ENCODE assay signal across 8 cellular contexts in the genomic region with DNA sequence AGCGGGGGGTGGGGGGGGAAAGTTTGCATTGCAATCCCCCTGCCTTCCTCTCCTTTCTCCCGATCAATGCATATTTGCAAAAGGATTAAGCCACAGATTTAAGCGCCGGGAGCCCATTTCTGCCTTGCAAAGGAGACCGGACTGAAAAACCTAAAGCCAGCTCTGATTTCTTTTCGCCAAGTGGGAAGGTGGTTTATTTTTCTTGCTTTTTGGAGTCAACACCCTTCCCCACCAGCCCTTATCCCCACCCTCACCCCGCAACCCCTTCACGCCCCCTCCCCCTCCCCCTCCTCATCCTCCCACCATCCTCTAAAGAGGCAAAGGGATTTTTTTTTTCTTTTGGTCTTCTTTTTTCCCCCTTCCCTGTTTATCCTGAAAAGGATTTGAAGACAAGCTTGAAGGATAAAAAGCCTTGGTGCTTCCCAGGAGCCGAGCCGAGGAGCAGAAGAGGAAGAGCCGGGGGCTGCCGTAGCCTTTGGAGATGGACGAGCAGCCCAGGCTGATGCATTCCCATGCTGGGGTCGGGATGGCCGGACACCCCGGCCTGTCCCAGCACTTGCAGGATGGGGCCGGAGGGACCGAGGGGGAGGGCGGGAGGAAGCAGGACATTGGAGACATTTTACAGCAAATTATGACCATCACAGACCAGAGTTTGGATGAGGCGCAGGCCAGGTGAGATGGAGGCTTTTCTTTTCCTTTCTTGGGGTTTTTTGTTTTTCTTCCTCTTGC. TPM values are rescaled to one million over a fixed set of nuclear protein-coding genes. Genes with fewer than 3 reads are reported as not detected.
DNase-seq lines count a peak whose midpoint lies in the region; ATAC-seq and TF ChIP-seq lines count a peak whose summit lies in the region.

No MANE protein-coding gene starts in this region.

- DNase-seq in BE2C (no peak), HFF-Myc (ENCODE audit: extremely low read depth, low read depth) (no peak), T1000 (lab: John Stamatoyannopoulos, UW) (peak; percentile 3), foreskin fibroblast (peak in 1 of 2 donors; percentile 54), SKM-1 treated with dmso at 0.1 percent for 144 hours (lab: John Stamatoyannopoulos, UW; ENCODE audit: unreplicated experiment) (no peak)

- no peak for TF ChIP-seq CTCF in BE2C (IDR thresholded peaks at IDR 0.05; ENCODE audit: low read depth, low read length)
- no peak for TF ChIP-seq CTCF in HFF-Myc (IDR thresholded peaks at IDR 0.05; ENCODE audit: low read depth, low read length, missing control alignments)
- TF ChIP-seq CTCF in foreskin fibroblast (IDR thresholded peaks at IDR 0.05; ENCODE audit: low read depth, low read length): no peak
- no peak for TF ChIP-seq CTCF in nephron (IDR thresholded peaks at IDR 0.05; ENCODE audit: unreplicated experiment in 3 of 3)

- H3K4me3 ChIP-seq in BE2C (ENCODE audit: low read depth, low read length): peak overlapping the region; percentile 46
- H3K4me3 ChIP-seq in HFF-Myc (replicated peaks; ENCODE audit: low read depth, low read length): peak overlapping the region; percentile 91
- H3K4me3 ChIP-seq in foreskin fibroblast (ENCODE audit: low read depth in 1 of 2, low read length in 2 of 2): peak overlapping the region; percentile 82 to 94

- H3K27me3 ChIP-seq in BE2C: peaks cover 4% of the 10 kb centered on the region; the same call in 1 of the 2 replicates

- no peaks in the 10 kb centered on the region for H3K9me3 ChIP-seq in BE2C

- H3K36me3 ChIP-seq in BE2C: no peaks in the 10 kb centered on the region

- peak overlapping the region; percentile 96 to 98 (median 98) for H3K4me3 Mint-ChIP-seq in nephron

- H3K27ac Mint-ChIP-seq in nephron: peak overlapping the region; percentile 95 to 99 (median 98)

- no peaks in the 10 kb centered on the region for H3K4me1 ChIP-seq in BE2C

- no peak for ATAC-seq in GM18867 (IDR thresholded peaks at IDR 0.05; ENCODE audit: unreplicated experiment)
- ATAC-seq in HG03342 (IDR thresholded peaks at IDR 0.05; ENCODE audit: unreplicated experiment): no peak

- H3K36me3 Mint-ChIP-seq in nephron (ENCODE audit: low read depth): peaks cover 17% of the 10 kb centered on the region

- no peaks in the 10 kb centered on the region for H3K9me3 Mint-ChIP-seq in nephron

- H3K27me3 Mint-ChIP-seq in nephron (ENCODE audit: low read depth): no peaks in the 10 kb centered on the region

- H3K4me1 Mint-ChIP-seq in nephron: peaks cover 19% of the 10 kb centered on the region

RNA-seq across cellular contexts. Expression of a gene that starts 0.5 kb away (rescaled TPM):
- 25.9 TPM for polyA plus RNA-seq in BE2C (2012; ENCODE audit: insufficient read depth, insufficient read length, low read depth)
